In the genomic region with DNA sequence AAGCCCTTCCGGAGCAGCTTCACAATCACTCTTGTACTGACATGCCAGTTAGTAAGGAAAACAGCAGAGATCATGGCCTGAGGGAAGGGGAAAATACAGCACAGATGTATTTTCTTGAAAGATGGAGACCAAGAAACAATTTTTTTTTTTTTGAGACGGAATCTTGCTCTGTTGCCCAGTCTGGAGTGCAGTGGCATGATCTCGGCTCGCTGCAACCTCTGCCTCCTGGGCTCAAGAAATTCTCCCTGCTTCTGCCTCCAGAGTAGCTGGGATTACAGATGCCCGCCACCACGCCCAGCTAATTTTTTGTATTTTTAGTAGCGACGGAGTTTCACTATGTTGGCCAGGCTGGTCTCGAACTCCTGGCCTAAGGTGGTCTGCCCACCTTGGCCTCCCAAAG, we compare ENCODE assay signal across 2 cellular contexts. TPM values are rescaled to one million over a fixed set of nuclear protein-coding genes. Genes with fewer than 3 reads are reported as not detected.
"Had no signal": no experiment of that assay in that cellular context is flagged by ENCODE, and none has a peak within 500 bp of the region (broad histone marks: within the 10 kb centered on the region; RNA-seq: fewer than 3 reads in every experiment).

No MANE protein-coding gene starts in this region.

RNA-seq across cellular contexts. Expression of a gene that starts 39.9 kb away (rescaled TPM):
- total RNA-seq: skeletal muscle tissue, vagina had no signal
